Comparison of ENCODE assay signal across 1 cellular context in the genomic region with DNA sequence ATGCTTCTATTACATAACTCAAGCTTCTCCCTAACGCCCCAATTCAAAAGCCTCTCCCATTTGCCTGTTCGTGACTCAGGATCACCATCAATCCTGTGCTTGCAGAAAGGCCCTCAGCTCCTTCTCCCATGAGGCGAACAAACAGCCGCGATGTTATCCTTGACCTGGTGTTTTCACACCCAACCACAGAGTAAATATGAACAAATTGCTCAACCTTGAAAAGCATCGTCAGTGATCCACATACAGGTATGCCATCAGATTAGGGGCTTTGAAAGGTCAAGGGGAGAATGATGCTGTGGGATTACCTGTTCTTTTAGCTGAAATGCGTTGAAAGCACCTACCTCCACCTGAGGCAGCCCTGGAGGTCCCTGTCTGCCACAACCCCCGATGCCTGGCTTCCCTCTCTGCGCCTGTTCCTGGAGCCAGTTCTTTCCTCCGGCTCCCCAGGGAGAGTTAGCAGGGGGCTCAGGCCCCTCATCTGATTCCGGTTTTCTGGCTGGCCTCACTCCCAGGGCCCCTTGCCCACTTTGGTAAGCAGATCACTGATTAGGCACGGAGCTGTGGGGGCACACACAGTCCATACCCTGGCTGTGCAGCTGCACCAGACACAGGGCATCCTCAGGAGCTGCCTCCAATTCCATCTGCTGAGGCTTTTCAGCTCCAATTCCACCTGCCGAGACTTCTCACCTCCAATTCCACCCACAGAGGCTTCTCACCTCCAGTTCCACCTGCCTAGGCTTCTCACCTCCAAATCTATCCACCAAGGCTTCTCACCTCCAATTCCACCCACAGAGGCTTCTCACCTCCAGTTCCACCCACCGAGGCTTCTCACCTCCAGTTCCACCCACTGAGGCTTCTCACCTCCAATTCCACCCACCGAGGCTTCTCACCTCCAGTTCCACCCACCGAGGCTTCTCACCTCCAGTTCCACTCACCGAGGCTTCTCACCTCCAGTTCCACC.
TF ChIP-seq lines count a peak whose summit lies in the region.

No MANE protein-coding gene starts in this region.

TF ChIP-seq in HepG2, 621 proteins besides CTCF, POLR2A, EP300 and RAD21 (continued from another document and continues in another):
- TF ChIP-seq ARNT2 (CRISPR knock-in tag; IDR thresholded peaks at IDR 0.05; ENCODE audit: low read depth) (no peak), MEIS2 (CRISPR knock-in tag; IDR thresholded peaks at IDR 0.05) (peak; percentile 87; the same call in 1 of the 2 replicates), TOPORS (CRISPR knock-in tag; IDR thresholded peaks at IDR 0.05) (no peak), ZZZ3 (CRISPR knock-in tag; IDR thresholded peaks at IDR 0.05; ENCODE audit: borderline replicate concordance) (no peak), NR1H2 (CRISPR knock-in tag; IDR thresholded peaks at IDR 0.05; ENCODE audit: borderline replicate concordance, low read depth) (no peak), ZNF430 (CRISPR knock-in tag; IDR thresholded peaks at IDR 0.05) (peak; percentile 60; the same call in 1 of the 2 replicates), PITX1 (CRISPR knock-in tag; IDR thresholded peaks at IDR 0.05) (peak; percentile 92), MAFK (conservative IDR thresholded peaks at IDR 0.05 in 1 of 2, IDR thresholded peaks at IDR 0.05 in 1 of 2; ENCODE audit: low read length in 2 of 2) (0 out of 4 replicates have a peak, but pooled peaks of 1 of the 2 experiments have one; percentile 5), KMT2A (CRISPR knock-in tag; IDR thresholded peaks at IDR 0.05) (peak; percentile 31; the same call in 1 of the 2 replicates), CC2D1A (CRISPR knock-in tag; IDR thresholded peaks at IDR 0.05) (no peak), ATF2 (CRISPR knock-in tag; IDR thresholded peaks at IDR 0.05) (peak; percentile 80), MEF2D (CRISPR knock-in tag; IDR thresholded peaks at IDR 0.05) (peak; percentile 61), ZNF317 (CRISPR knock-in tag; IDR thresholded peaks at IDR 0.05) (no peak), JUND (CRISPR knock-in tag; IDR thresholded peaks at IDR 0.05) (peak; percentile 59; the same call in 1 of the 2 replicates), RORA (CRISPR knock-in tag; IDR thresholded peaks at IDR 0.05) (no peak), HOXD1 (CRISPR knock-in tag; IDR thresholded peaks at IDR 0.05) (peak; percentile 66), SKI (IDR thresholded peaks at IDR 0.05; ENCODE audit: partially characterized antibody) (peak; percentile 75), ZFP36L1 (CRISPR knock-in tag; IDR thresholded peaks at IDR 0.05) (peak; percentile 57; the same call in 1 of the 2 replicates), DRAP1 (CRISPR knock-in tag; IDR thresholded peaks at IDR 0.05) (peak; percentile 35; the same call in 1 of the 2 replicates), ZNF567 (CRISPR knock-in tag; IDR thresholded peaks at IDR 0.05; ENCODE audit: borderline replicate concordance) (no peak), MIER3 (CRISPR knock-in tag; IDR thresholded peaks at IDR 0.05; ENCODE audit: borderline replicate concordance) (peak; percentile 98), KAT7 (CRISPR knock-in tag; IDR thresholded peaks at IDR 0.05; ENCODE audit: borderline replicate concordance) (0 out of 2 replicates have a peak, but pooled peaks have one; percentile 22), KLF6 (CRISPR knock-in tag; IDR thresholded peaks at IDR 0.05) (0 out of 2 replicates have a peak, but pooled peaks have one; percentile 74), RFX1 (IDR thresholded peaks at IDR 0.05) (no peak), ZEB1 (IDR thresholded peaks at IDR 0.05; ENCODE audit: insufficient replicate concordance, low read depth) (peak; percentile 98), SIN3A (IDR thresholded peaks at IDR 0.05; ENCODE audit: borderline replicate concordance, low read depth, low read length) (no peak), SP4 (CRISPR knock-in tag; IDR thresholded peaks at IDR 0.05) (no peak), ZMAT5 (CRISPR knock-in tag; IDR thresholded peaks at IDR 0.05; ENCODE audit: borderline replicate concordance, low read depth) (no peak), TCF12 (IDR thresholded peaks at IDR 0.05) (no peak), TCF12 (CRISPR knock-in tag; IDR thresholded peaks at IDR 0.05) (peak; percentile 55; the same call in 1 of the 2 replicates), KLF9 (CRISPR knock-in tag; IDR thresholded peaks at IDR 0.05; ENCODE audit: low read depth) (no peak), YY1 (IDR thresholded peaks at IDR 0.05; ENCODE audit: insufficient read depth, insufficient replicate concordance, low read depth, low read length) (peak; percentile 13), NFATC3 (CRISPR knock-in tag; IDR thresholded peaks at IDR 0.05) (no peak), GZF1 (CRISPR knock-in tag; IDR thresholded peaks at IDR 0.05) (no peak), FOXA1 (IDR thresholded peaks at IDR 0.05) (peak; percentile 88), FOXA1 (CRISPR knock-in tag; IDR thresholded peaks at IDR 0.05) (peak; percentile 98), STAT5B (CRISPR knock-in tag; IDR thresholded peaks at IDR 0.05) (peak; percentile 41; the same call in 1 of the 2 replicates), MXD4 (CRISPR knock-in tag; IDR thresholded peaks at IDR 0.05) (peak; percentile 42; the same call in 1 of the 2 replicates), RXRB (CRISPR knock-in tag; IDR thresholded peaks at IDR 0.05; ENCODE audit: borderline replicate concordance) (peak; percentile 94), CENPT (CRISPR knock-in tag; IDR thresholded peaks at IDR 0.05; ENCODE audit: low read depth) (no peak)
- TF ChIP-seq, protein P1, sequence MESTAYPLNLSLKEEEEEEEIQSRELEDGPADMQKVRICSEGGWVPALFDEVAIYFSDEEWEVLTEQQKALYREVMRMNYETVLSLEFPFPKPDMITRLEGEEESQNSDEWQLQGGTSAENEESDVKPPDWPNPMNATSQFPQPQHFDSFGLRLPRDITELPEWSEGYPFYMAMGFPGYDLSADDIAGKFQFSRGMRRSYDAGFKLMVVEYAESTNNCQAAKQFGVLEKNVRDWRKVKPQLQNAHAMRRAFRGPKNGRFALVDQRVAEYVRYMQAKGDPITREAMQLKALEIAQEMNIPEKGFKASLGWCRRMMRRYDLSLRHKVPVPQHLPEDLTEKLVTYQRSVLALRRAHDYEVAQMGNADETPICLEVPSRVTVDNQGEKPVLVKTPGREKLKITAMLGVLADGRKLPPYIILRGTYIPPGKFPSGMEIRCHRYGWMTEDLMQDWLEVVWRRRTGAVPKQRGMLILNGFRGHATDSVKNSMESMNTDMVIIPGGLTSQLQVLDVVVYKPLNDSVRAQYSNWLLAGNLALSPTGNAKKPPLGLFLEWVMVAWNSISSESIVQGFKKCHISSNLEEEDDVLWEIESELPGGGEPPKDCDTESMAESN (CRISPR knock-in tag; conservative IDR thresholded peaks at IDR 0.05): peak; percentile 79; the same call in 1 of the 2 replicates
- TF ChIP-seq, protein P2, sequence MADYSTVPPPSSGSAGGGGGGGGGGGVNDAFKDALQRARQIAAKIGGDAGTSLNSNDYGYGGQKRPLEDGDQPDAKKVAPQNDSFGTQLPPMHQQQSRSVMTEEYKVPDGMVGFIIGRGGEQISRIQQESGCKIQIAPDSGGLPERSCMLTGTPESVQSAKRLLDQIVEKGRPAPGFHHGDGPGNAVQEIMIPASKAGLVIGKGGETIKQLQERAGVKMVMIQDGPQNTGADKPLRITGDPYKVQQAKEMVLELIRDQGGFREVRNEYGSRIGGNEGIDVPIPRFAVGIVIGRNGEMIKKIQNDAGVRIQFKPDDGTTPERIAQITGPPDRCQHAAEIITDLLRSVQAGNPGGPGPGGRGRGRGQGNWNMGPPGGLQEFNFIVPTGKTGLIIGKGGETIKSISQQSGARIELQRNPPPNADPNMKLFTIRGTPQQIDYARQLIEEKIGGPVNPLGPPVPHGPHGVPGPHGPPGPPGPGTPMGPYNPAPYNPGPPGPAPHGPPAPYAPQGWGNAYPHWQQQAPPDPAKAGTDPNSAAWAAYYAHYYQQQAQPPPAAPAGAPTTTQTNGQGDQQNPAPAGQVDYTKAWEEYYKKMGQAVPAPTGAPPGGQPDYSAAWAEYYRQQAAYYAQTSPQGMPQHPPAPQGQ (CRISPR knock-in tag; IDR thresholded peaks at IDR 0.05; ENCODE audit: borderline replicate concordance): 0 out of 2 replicates have a peak, but pooled peaks have one; percentile 64
- TF ChIP-seq, protein P3, sequence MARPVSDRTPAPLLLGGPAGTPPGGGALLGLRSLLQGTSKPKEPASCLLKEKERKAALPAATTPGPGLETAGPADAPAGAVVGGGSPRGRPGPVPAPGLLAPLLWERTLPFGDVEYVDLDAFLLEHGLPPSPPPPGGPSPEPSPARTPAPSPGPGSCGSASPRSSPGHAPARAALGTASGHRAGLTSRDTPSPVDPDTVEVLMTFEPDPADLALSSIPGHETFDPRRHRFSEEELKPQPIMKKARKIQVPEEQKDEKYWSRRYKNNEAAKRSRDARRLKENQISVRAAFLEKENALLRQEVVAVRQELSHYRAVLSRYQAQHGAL (CRISPR knock-in tag; IDR thresholded peaks at IDR 0.05; ENCODE audit: not compliant biosample characterization): no peak
- TF ChIP-seq, protein P4, sequence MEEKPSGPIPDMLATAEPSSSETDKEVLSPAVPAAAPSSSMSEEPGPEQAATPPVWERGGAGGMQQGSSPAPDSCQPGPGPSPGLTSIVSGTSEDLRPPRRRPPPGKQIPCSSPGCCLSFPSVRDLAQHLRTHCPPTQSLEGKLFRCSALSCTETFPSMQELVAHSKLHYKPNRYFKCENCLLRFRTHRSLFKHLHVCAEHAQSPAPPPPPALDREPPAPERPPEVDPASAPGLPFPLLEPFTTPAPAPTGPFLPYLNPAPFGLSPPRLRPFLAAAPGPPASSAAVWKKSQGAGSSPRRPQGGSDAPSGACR (CRISPR knock-in tag; IDR thresholded peaks at IDR 0.05): 0 out of 2 replicates have a peak, but pooled peaks have one; percentile 52
- TF ChIP-seq, protein P5, sequence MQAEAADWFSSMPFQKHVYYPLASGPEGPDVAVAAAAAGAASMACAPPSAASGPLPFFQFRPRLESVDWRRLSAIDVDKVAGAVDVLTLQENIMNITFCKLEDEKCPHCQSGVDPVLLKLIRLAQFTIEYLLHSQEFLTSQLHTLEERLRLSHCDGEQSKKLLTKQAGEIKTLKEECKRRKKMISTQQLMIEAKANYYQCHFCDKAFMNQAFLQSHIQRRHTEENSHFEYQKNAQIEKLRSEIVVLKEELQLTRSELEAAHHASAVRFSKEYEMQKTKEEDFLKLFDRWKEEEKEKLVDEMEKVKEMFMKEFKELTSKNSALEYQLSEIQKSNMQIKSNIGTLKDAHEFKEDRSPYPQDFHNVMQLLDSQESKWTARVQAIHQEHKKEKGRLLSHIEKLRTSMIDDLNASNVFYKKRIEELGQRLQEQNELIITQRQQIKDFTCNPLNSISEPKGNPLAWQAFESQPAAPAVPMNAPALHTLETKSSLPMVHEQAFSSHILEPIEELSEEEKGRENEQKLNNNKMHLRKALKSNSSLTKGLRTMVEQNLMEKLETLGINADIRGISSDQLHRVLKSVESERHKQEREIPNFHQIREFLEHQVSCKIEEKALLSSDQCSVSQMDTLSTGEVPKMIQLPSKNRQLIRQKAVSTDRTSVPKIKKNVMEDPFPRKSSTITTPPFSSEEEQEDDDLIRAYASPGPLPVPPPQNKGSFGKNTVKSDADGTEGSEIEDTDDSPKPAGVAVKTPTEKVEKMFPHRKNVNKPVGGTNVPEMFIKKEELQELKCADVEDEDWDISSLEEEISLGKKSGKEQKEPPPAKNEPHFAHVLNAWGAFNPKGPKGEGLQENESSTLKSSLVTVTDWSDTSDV (CRISPR knock-in tag; IDR thresholded peaks at IDR 0.05): no peak
- TF ChIP-seq, protein P6, sequence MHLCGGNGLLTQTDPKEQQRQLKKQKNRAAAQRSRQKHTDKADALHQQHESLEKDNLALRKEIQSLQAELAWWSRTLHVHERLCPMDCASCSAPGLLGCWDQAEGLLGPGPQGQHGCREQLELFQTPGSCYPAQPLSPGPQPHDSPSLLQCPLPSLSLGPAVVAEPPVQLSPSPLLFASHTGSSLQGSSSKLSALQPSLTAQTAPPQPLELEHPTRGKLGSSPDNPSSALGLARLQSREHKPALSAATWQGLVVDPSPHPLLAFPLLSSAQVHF (CRISPR knock-in tag; IDR thresholded peaks at IDR 0.05): no peak
- TF ChIP-seq, protein P7, sequence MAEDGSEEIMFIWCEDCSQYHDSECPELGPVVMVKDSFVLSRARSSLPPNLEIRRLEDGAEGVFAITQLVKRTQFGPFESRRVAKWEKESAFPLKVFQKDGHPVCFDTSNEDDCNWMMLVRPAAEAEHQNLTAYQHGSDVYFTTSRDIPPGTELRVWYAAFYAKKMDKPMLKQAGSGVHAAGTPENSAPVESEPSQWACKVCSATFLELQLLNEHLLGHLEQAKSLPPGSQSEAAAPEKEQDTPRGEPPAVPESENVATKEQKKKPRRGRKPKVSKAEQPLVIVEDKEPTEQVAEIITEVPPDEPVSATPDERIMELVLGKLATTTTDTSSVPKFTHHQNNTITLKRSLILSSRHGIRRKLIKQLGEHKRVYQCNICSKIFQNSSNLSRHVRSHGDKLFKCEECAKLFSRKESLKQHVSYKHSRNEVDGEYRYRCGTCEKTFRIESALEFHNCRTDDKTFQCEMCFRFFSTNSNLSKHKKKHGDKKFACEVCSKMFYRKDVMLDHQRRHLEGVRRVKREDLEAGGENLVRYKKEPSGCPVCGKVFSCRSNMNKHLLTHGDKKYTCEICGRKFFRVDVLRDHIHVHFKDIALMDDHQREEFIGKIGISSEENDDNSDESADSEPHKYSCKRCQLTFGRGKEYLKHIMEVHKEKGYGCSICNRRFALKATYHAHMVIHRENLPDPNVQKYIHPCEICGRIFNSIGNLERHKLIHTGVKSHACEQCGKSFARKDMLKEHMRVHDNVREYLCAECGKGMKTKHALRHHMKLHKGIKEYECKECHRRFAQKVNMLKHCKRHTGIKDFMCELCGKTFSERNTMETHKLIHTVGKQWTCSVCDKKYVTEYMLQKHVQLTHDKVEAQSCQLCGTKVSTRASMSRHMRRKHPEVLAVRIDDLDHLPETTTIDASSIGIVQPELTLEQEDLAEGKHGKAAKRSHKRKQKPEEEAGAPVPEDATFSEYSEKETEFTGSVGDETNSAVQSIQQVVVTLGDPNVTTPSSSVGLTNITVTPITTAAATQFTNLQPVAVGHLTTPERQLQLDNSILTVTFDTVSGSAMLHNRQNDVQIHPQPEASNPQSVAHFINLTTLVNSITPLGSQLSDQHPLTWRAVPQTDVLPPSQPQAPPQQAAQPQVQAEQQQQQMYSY (CRISPR knock-in tag; IDR thresholded peaks at IDR 0.05): no peak
